ENCODE assay signal across 1 cellular context in the genomic region with DNA sequence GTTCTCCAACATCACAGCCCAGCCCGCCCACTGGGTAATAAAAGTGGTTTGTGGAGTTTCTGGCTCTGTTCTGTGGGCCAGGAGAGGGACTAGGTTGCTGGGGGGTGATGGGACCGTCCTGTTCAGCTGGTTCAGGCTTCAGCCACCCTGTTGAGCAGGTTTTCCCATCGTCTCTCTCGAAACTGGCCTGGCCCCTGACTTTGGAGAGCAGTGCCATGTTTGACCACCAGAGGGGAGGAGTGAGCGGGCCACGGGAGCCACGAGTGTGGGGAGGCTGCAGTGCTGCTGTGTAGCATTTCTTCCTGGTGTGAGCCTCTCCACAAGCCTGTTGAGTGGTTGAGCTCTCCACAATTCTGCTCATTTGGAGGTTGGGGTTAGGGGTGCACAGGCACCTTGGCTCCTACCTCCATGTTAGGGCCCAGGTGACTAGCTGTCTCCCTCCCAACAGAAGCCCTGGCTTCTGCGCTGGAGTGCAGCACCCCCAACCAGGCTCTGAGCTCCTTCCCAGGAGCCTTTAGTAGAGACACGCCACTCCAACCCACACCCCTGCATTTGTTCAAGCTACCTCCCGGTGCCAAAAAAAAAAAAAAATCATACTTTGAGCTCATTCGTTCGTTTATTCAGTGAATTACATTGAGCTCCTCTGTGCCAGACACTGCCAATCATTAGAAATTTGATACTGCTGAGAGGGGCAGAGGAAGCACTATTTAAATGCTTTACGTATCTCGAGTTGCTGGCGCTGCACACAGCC.
TF ChIP-seq lines count a peak whose summit lies in the region.

No MANE protein-coding gene starts in this region.

TF ChIP-seq in H1, 55 proteins besides CTCF, POLR2A, EP300 and RAD21 (continued from another document):
- TF ChIP-seq EGR1 (IDR thresholded peaks at IDR 0.05; ENCODE audit: borderline replicate concordance, low read depth, low read length) = peak; percentile 94
